ENCODE assay signal across 25 cellular contexts in the genomic region with DNA sequence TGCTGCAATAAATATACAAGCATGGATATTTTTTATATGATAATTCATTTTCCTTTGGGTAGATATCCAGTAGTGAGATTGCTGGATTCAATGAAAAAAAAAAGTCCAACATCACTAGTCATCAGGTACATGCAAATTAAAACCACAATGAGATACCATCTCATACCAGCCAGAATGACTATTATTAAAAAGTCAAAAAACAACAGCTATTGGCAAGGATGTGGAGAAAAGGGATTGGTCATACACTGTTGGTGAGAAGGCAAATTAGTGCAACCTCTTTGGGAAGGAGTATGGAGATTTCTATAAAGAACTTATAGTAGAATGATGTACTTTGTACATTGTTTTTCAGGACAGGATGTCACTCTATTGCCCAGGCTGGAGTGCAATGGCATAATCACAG.
"Had no signal": no experiment of that assay in that cellular context is flagged by ENCODE, and none has a peak within 500 bp of the region (broad histone marks: within the 10 kb centered on the region; RNA-seq: fewer than 3 reads in every experiment).

No MANE protein-coding gene starts in this region.

- H3K4me1 ChIP-seq: neural progenitor cell, parathyroid adenoma, psoas muscle, right lobe of liver, stomach, thyroid gland, tibial nerve, upper lobe of left lung, vagina had no signal

- H3K79me2 ChIP-seq: parathyroid adenoma had no signal

- H3K27me3 ChIP-seq: neural progenitor cell, ovary, right lobe of liver, sigmoid colon, stomach, thyroid gland, tibial nerve, upper lobe of left lung, vagina had no signal

- DNase-seq: occipital lobe; ovary; posterior cingulate gyrus; psoas muscle; right cardiac atrium; right lobe of liver; sigmoid colon; small intestine; stimulated activated CD4-positive, alpha-beta T cell treated with anti-CD3 and anti-CD28 coated beads, Interleukin-15, amount 100 ng/mL, for 24 hours; stimulated activated CD4-positive, alpha-beta T cell treated with anti-CD3 and anti-CD28 coated beads, Interleukin-2, amount 100 ng/mL, for 24 hours; stimulated activated CD4-positive, alpha-beta T cell treated with anti-CD3 and anti-CD28 coated beads, Interleukin-2, amount 100 ng/mL, for 48 hours; stimulated activated CD4-positive, alpha-beta T cell treated with anti-CD3 and anti-CD28 coated beads, Interleukin-4, amount 100 ng/mL, for 24 hours; stimulated activated naive B cell treated with anti-CD40 and anti-IgM and Interleukin-4, amounts not matched to agents 10 μg/mL and 1 μg/mL and 100 μg/mL, for 72 hours; stimulated activated naive CD4-positive, alpha-beta T cell treated with Interleukin-2 at 50 U/mL for 16 hours; stomach; thyroid gland; trophoblast cell; upper lobe of left lung had no signal

- H3K9ac ChIP-seq: neural progenitor cell, parathyroid adenoma had no signal

- H3K27ac ChIP-seq: neural progenitor cell, ovary, parathyroid adenoma, psoas muscle, right lobe of liver, sigmoid colon, stomach, thoracic aorta, thyroid gland, tibial nerve, upper lobe of left lung, vagina had no signal

- FAIRE-seq: small intestine, urothelium cell line had no signal

- H3K4me3 ChIP-seq: neural progenitor cell, ovary, psoas muscle, right lobe of liver, sigmoid colon, stomach, thoracic aorta, thyroid gland, tibial nerve, upper lobe of left lung, vagina had no signal

- H3K4me2 ChIP-seq: neural progenitor cell had no signal

- ATAC-seq: psoas muscle; right cardiac atrium; right lobe of liver; stimulated activated effector memory CD8-positive, alpha-beta T cell treated with anti-CD3 and anti-CD28 coated beads, Interleukin-12 subunit alpha, Interleukin-12 subunit beta, amount 100 ng/mL, for 72 hours; stimulated activated naive B cell treated with anti-CD40 and anti-IgM and Interleukin-4, amounts not matched to agents 10 μg/mL and 1 μg/mL and 100 μg/mL, for 72 hours had no signal

- H2AFZ ChIP-seq: neural progenitor cell, parathyroid adenoma had no signal

- H3K36me3 ChIP-seq: neural progenitor cell, ovary, right lobe of liver, sigmoid colon, stomach, thoracic aorta, thyroid gland, tibial nerve, upper lobe of left lung, vagina had no signal

- H3K9me3 ChIP-seq: ovary, psoas muscle, right lobe of liver, sigmoid colon, stomach, thoracic aorta, thyroid gland, tibial nerve, upper lobe of left lung, vagina had no signal
